ENCODE assay signal across 18 cellular contexts in genomic region chr17:48556534-48557401, GRCh38. TPM values are rescaled to one million over a fixed set of nuclear protein-coding genes. Genes with fewer than 3 reads are reported as not detected.
A peak's percentile ranks its signal among the peaks of the same experiment; 100 is the strongest.
DNase-seq lines count a peak whose midpoint lies in the region; ATAC-seq and TF ChIP-seq lines count a peak whose summit lies in the region.
"Had no signal": no experiment of that assay in that cellular context is flagged by ENCODE, and none has a peak within 500 bp of the region (broad histone marks: within the 10 kb centered on the region; RNA-seq: fewer than 3 reads in every experiment).

No MANE protein-coding gene starts in this region.

- H3K9me3 ChIP-seq in PC-3 (ENCODE audit: low read length) (no peaks in the 10 kb centered on the region), lower lobe of right lung (no peaks in the 10 kb centered on the region), tibial nerve (no peaks in the 10 kb centered on the region)
- H3K9me3 ChIP-seq: SK-N-SH had no signal

- H4K20me1 ChIP-seq in PC-3 (ENCODE audit: low read length), result no peaks in the 10 kb centered on the region

- DNase-seq in PC-3, result peak; percentile 49
- DNase-seq in dermis blood vessel endothelial cell, result peak; percentile 27
- no peak for DNase-seq in lower lobe of right lung
- no peak for DNase-seq in tibial nerve (ENCODE audit: low spot score in 2 of 2)
- DNase-seq in cerebellar cortex (ENCODE audit: low spot score), result no peak
- no peak for DNase-seq in GM19238 (ENCODE audit: insufficient read length, low spot score)
- DNase-seq in T-helper 2 cell treated with Interferon-gamma antibody and Interleukin-4, amounts not matched to agents 5 μg/mL and 100 μg/mL, for 36 hours (ENCODE audit: low spot score), result no peak
- DNase-seq: activated CD4-positive, CD25-positive, alpha-beta regulatory T cell treated with anti-CD3 and anti-CD28 coated beads, Interleukin-2, amount 50 U/mL, for 72 hours; DMS153; hypothalamus; naive B cell; NCI-H524; SK-N-SH; stimulated activated CD4-positive, alpha-beta T cell treated with anti-CD3 and anti-CD28 coated beads, Interleukin-12 subunit alpha, Interleukin-12 subunit beta, amount 100 ng/mL, for 4 hours had no signal

- H3K4me1 Mint-ChIP-seq in T-helper 2 cell treated with Interferon-gamma antibody and Interleukin-4, amounts not matched to agents 5 μg/mL and 100 μg/mL, for 36 hours (ENCODE audit: low read depth), result peaks cover 16% of the 10 kb centered on the region

- no peaks in the 10 kb centered on the region for H3K36me3 ChIP-seq in PC-3 (ENCODE audit: low read depth, low read length)
- H3K36me3 ChIP-seq in lower lobe of right lung, result no peaks in the 10 kb centered on the region
- no peaks in the 10 kb centered on the region for H3K36me3 ChIP-seq in tibial nerve

- H3K27ac ChIP-seq in PC-3 (ENCODE audit: low read length) (peak overlapping the region; percentile 8; the same call in 1 of the 2 replicates), lower lobe of right lung (peak overlapping the region; percentile 60), tibial nerve (peak overlapping the region; percentile 20 to 80 (median 65))
- H3K27ac ChIP-seq: HL-60 had no signal

- H3K27ac Mint-ChIP-seq in T-helper 2 cell treated with Interferon-gamma antibody and Interleukin-4, amounts not matched to agents 5 μg/mL and 100 μg/mL, for 36 hours, result no peak overlapping the region
- H3K27ac Mint-ChIP-seq: activated T-helper 2 cell treated with anti-CD3 and anti-CD28 coated beads, Interferon-gamma antibody, Interleukin-2, Interleukin-4, amounts not matched to agents 10 μg/mL and 5 μg/mL and 100 μg/mL, durations not matched to agents 14 hours and 24 hours and 36 hours; dendritic cell treated with granulocyte-macrophage colony-stimulating factor and Interleukin-4, amounts not matched to agents 40 ng/mL and 50 ng/mL, for 4 days had no signal

- no peaks in the 10 kb centered on the region for H3K9me2 ChIP-seq in PC-3 (replicated peaks; ENCODE audit: low read length)
- H3K9me2 ChIP-seq: SK-N-SH had no signal

- 0 out of 2 replicates have a peak overlapping the region, but pooled peaks have one; percentile 71 for H2AFZ ChIP-seq in PC-3 (ENCODE audit: low read length)

- peak; percentile 54 for ATAC-seq in PC-3
- ATAC-seq in lower lobe of right lung, result no peak
- ATAC-seq in GM21619 (IDR thresholded peaks at IDR 0.05; ENCODE audit: unreplicated experiment), result no peak

- H3K4me3 ChIP-seq in PC-3 (ENCODE audit: low read length) (no peak overlapping the region), lower lobe of right lung (peak overlapping the region; percentile 36), tibial nerve (no peak overlapping the region)

- H3K36me3 Mint-ChIP-seq in T-helper 2 cell treated with Interferon-gamma antibody and Interleukin-4, amounts not matched to agents 5 μg/mL and 100 μg/mL, for 36 hours (ENCODE audit: low read depth), result peaks cover 10% of the 10 kb centered on the region
- H3K36me3 Mint-ChIP-seq: naive B cell had no signal

- H3K4me3 Mint-ChIP-seq in T-helper 2 cell treated with Interferon-gamma antibody and Interleukin-4, amounts not matched to agents 5 μg/mL and 100 μg/mL, for 36 hours, result no peak overlapping the region
- H3K4me3 Mint-ChIP-seq: dendritic cell treated with granulocyte-macrophage colony-stimulating factor and Interleukin-4, amounts not matched to agents 40 ng/mL and 50 ng/mL, for 4 days had no signal

- TF ChIP-seq EP300 in tibial nerve (IDR thresholded peaks at IDR 0.05), result no peak

- H3K9ac ChIP-seq in PC-3 (ENCODE audit: low read length), result no peak overlapping the region
- H3K9ac ChIP-seq: SK-N-SH had no signal

- 50 to 51% methylated on average over 7 of the region's 7 CpGs for WGBS in tibial nerve, 2 donors

- H3K4me1 ChIP-seq in PC-3 (ENCODE audit: insufficient read depth, low read length) (peaks cover 25% of the 10 kb centered on the region), lower lobe of right lung (peaks cover 12% of the 10 kb centered on the region), tibial nerve (peaks cover 0 to 38% (median 12%) of the 10 kb centered on the region in 4 donors)

- TF ChIP-seq CTCF in PC-3 (conservative IDR thresholded peaks at IDR 0.05; ENCODE audit: low read depth, low read length) (no peak), lower lobe of right lung (IDR thresholded peaks at IDR 0.05) (no peak), tibial nerve (IDR thresholded peaks at IDR 0.05) (no peak)

- no peak for TF ChIP-seq POLR2A in tibial nerve (IDR thresholded peaks at IDR 0.05)

- no TSS peak for BruUV-seq in PC-3 (replicated peaks; lab: Mats Ljungman, UMichigan)

- peak overlapping the region; percentile 92 for H3K4me2 ChIP-seq in PC-3 (ENCODE audit: low read length)
- H3K4me2 ChIP-seq: SK-N-SH had no signal

- intact Hi-C loops in PC-3 (cut with micrococcal nuclease) (loop anchor here (5.0 kb wide), 1 partner anchor 59 kb away; no protein-coding TSS in a partner anchor), lower lobe of right lung (cut with DNase I) (no loop called here)

- POLR2A ChIA-PET in PC-3 (lab: Charles Lee; ENCODE audit: unreplicated experiment), result interaction anchor here (0.6 kb wide), 1 partner anchor 10 kb away, joined by 4 read pairs; no protein-coding TSS in a partner anchor

- H3K27me3 ChIP-seq in PC-3 (ENCODE audit: low read length) (no peaks in the 10 kb centered on the region), lower lobe of right lung (ENCODE audit: low read depth) (peaks cover 36% of the 10 kb centered on the region), tibial nerve (peaks cover 4 to 96% of the 10 kb centered on the region in 2 donors)

- H3F3A ChIP-seq in PC-3 (ENCODE audit: low read length, unreplicated experiment), result no peaks in the 10 kb centered on the region

- no peaks in the 10 kb centered on the region; the same call in 1 of the 2 replicates for H3K79me2 ChIP-seq in PC-3 (ENCODE audit: low read length)

- no peaks in the 10 kb centered on the region for H3K9me3 Mint-ChIP-seq in T-helper 2 cell treated with Interferon-gamma antibody and Interleukin-4, amounts not matched to agents 5 μg/mL and 100 μg/mL, for 36 hours
- H3K9me3 Mint-ChIP-seq: activated T-helper 2 cell treated with anti-CD3 and anti-CD28 coated beads, Interferon-gamma antibody, Interleukin-2, Interleukin-4, amounts not matched to agents 10 μg/mL and 5 μg/mL and 100 μg/mL, durations not matched to agents 14 hours and 24 hours and 36 hours; dendritic cell treated with granulocyte-macrophage colony-stimulating factor and Interleukin-4, amounts not matched to agents 40 ng/mL and 50 ng/mL, for 4 days; naive B cell had no signal

- CTCF ChIA-PET in PC-3 (lab: Charles Lee), result interaction anchor here (0.6 to 0.7 kb wide), 5 partner anchors 8 to 421 kb away, joined by 3 to 10 read pairs (median 5); no protein-coding TSS in a partner anchor

- H3K27me3 Mint-ChIP-seq in T-helper 2 cell treated with Interferon-gamma antibody and Interleukin-4, amounts not matched to agents 5 μg/mL and 100 μg/mL, for 36 hours (ENCODE audit: low read depth), result peaks cover 33% of the 10 kb centered on the region

RNA-seq across cellular contexts. Expression of gene HOXB2, which starts 11.9 kb away (rescaled TPM):
- total RNA-seq in PC-3 (2014; rRNA removed) (1.1 TPM in 1 of 2 replicates, not detected in the other), dermis blood vessel endothelial cell (4.8 and 5.2 TPM in 2 replicates), lower lobe of right lung (5.6 TPM), tibial nerve (10 to 100 TPM in 3 of 4 donors, 1 to 10 TPM in 1; 6.9 to 29.3 (median 19.2) TPM)

RNA-seq across cellular contexts. Expression of gene HOXB4, which starts 21.4 kb away (rescaled TPM):
- total RNA-seq in PC-3 (2014; rRNA removed) (0.22 and 0.58 TPM in 2 replicates), dermis blood vessel endothelial cell (2.7 and 3.2 TPM in 2 replicates), lower lobe of right lung (5.8 TPM), tibial nerve (1 to 10 TPM; 1.2 to 3.5 (median 2.0) TPM)

RNA-seq across cellular contexts. Expression of gene HOXB1, which starts 26.0 kb away (rescaled TPM):
- total RNA-seq in PC-3 (2014; rRNA removed), result not detected in 2 replicates
- not detected in 2 replicates for total RNA-seq in dermis blood vessel endothelial cell
- total RNA-seq in lower lobe of right lung, result not detected
- total RNA-seq in tibial nerve, result not detected
- total RNA-seq: activated T-helper 2 cell treated with anti-CD3 and anti-CD28 coated beads, Interferon-gamma antibody, Interleukin-2, Interleukin-4, amounts not matched to agents 10 μg/mL and 5 μg/mL and 100 μg/mL, durations not matched to agents 14 hours and 24 hours and 36 hours had no signal

RNA-seq across cellular contexts. Expression of gene HOXB3, which starts 33.3 kb away (rescaled TPM):
- total RNA-seq in PC-3 (2014; rRNA removed), result 6.0 and 8.8 TPM in 2 replicates
- total RNA-seq in dermis blood vessel endothelial cell, result 9.5 and 11.9 TPM in 2 replicates
- total RNA-seq in lower lobe of right lung, result 11.3 TPM
- 10 to 100 TPM in 2 of 4 donors, 1 to 10 TPM in 2; 3.7 to 14.1 (median 9.4) TPM for total RNA-seq in tibial nerve

RNA-seq across cellular contexts. Expression of gene HOXB5, which starts 36.8 kb away (rescaled TPM):
- total RNA-seq in PC-3 (2014; rRNA removed), result 0.40 and 0.95 TPM in 2 replicates
- total RNA-seq in dermis blood vessel endothelial cell, result 0.17 and 0.23 TPM in 2 replicates
- total RNA-seq in lower lobe of right lung, result 3.9 TPM
- 1 to 10 TPM in 2 of 4 donors, not detected in 2; 1.6 to 1.8 TPM for total RNA-seq in tibial nerve
- total RNA-seq: activated T-helper 2 cell treated with anti-CD3 and anti-CD28 coated beads, Interferon-gamma antibody, Interleukin-2, Interleukin-4, amounts not matched to agents 10 μg/mL and 5 μg/mL and 100 μg/mL, durations not matched to agents 14 hours and 24 hours and 36 hours had no signal

Comparison
In these comparisons a context has a peak if more than half of its experiments do, and no peak if none do; other contexts are left out.
1. DNase-seq: peak in PC-3 (single experiment) and dermis blood vessel endothelial cell (single experiment); none in lower lobe of right lung (single experiment), tibial nerve (0 of 2), cerebellar cortex (single experiment), GM19238 (single experiment) and T-helper 2 cell treated with Interferon-gamma antibody and Interleukin-4, amounts not matched to agents 5 μg/mL and 100 μg/mL, for 36 hours (single experiment).
2. H3K27ac ChIP-seq: peak in every context shown above with its lines; median percentile 65 in tibial nerve; 60 in lower lobe of right lung; 8 in PC-3.